Comparison of ENCODE assay signal across 8 cellular contexts in the genomic region with DNA sequence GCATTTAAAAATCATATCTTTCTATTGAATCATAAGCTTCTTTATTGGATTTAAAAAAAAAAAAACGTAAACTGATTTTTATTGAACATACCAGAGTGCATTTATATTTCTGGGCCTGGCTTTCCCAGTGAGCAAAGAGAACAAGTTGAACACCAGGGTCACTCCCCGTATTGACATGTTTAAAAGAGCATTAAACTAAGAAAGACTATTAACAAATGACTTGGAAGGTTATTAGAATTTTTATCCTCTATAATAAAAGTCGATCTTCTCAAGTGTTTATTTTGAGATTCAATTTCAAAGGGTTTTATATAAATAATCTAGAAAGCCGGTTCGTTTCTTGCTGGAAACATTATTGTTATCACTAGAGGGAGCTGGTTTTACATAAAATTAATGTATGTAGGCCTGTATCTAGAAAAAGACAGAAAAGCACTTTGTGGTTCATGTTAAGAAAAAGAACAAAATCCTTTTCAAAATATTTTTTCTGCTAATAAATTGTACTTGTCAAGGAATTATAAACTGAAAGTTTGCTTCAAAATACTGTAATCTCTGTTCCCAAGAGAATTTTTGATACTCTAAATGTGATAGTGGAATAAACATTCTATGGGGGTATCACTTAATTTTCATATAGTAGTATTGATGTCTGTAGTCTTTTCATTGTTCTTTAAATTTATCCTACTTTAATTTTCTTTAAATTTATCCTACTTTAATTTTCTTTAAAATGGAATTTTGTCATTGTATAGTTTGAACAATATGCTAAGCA.
DNase-seq lines count a peak whose midpoint lies in the region; ATAC-seq and TF ChIP-seq lines count a peak whose summit lies in the region.

No MANE protein-coding gene starts in this region.

- no peak for TF ChIP-seq POLR2A in Peyer's patch (IDR thresholded peaks at IDR 0.05)

- H3K27me3 ChIP-seq in Peyer's patch (no peaks in the 10 kb centered on the region), foreskin keratinocyte (no peaks in the 10 kb centered on the region), upper lobe of right lung (no peaks in the 10 kb centered on the region)

- H3K4me3 ChIP-seq in HEK293 (ENCODE audit: low read depth, low read length) (no peak overlapping the region), Peyer's patch (no peak overlapping the region), upper lobe of right lung (no peak overlapping the region)

- intact Hi-C loops in upper lobe of right lung (cut with DNase I) = no loop called here

- in situ Hi-C loops in ACHN (cut with HindIII; ENCODE audit: low pct_ligation_motif_present, low pct_unique_long_range_greater_than_20kb, low sequenced_read_pairs) = no loop called here

- H3K27ac ChIP-seq in HEK293 (ENCODE audit: extremely low read depth, low read depth, low read length) (no peak overlapping the region), Peyer's patch (no peak overlapping the region), foreskin keratinocyte (no peak overlapping the region), upper lobe of right lung (no peak overlapping the region)

- H3K9me3 ChIP-seq in HEK293 (ENCODE audit: control insufficient read depth, insufficient read depth, low read depth, low read length) (no peaks in the 10 kb centered on the region), Peyer's patch (no peaks in the 10 kb centered on the region), upper lobe of right lung (no peaks in the 10 kb centered on the region)

- ATAC-seq in foreskin keratinocyte (peak; percentile 45), upper lobe of right lung (no peak)

- TF ChIP-seq CTCF in HEK293 (tag by site-specific recombination; IDR thresholded peaks at IDR 0.05) = no peak
- TF ChIP-seq CTCF in Peyer's patch (IDR thresholded peaks at IDR 0.05) = peak in 4 of 6 experiments; percentile 11 to 49 (median 44)
- TF ChIP-seq CTCF in foreskin keratinocyte (conservative IDR thresholded peaks at IDR 0.05) = peak; percentile 76
- peak; percentile 49 for TF ChIP-seq CTCF in upper lobe of right lung (IDR thresholded peaks at IDR 0.05)

- CTCF ChIA-PET in HEK293 (lab: Yijun Ruan, JAX) = interaction anchor here (0.5 to 3.2 kb wide), 6 partner anchors 79 to 1000 kb away, joined by 3 to 12 read pairs (median 4); no protein-coding TSS in a partner anchor
- CTCF ChIA-PET in HEK293T (lab: Yijun Ruan, JAX) = no interaction called here

- H3K4me1 ChIP-seq in HEK293 (ENCODE audit: control insufficient read depth, insufficient read depth, low read length) (no peaks in the 10 kb centered on the region), Peyer's patch (no peaks in the 10 kb centered on the region), foreskin keratinocyte (no peaks in the 10 kb centered on the region), upper lobe of right lung (no peaks in the 10 kb centered on the region)

- POLR2A ChIA-PET in HEK293 (lab: Yijun Ruan, JAX) (no interaction called here), HEK293T (lab: Yijun Ruan, JAX) (no interaction called here)

- H3K36me3 ChIP-seq in HEK293 (ENCODE audit: control insufficient read depth in 2 of 2, insufficient read depth in 1 of 2, low read length in 2 of 2) (no peaks in the 10 kb centered on the region), Peyer's patch (no peaks in the 10 kb centered on the region), upper lobe of right lung (no peaks in the 10 kb centered on the region)

- DNase-seq in ACHN (peak; percentile 31), Peyer's patch (no peak), foreskin keratinocyte (peak in 1 of 2 donors; percentile 20), upper lobe of right lung (no peak), HEK293T (ENCODE audit: extremely low spot score) (no peak)
- DNase-seq in activated CD4-positive, alpha-beta T cell treated with anti-CD3 and anti-CD28 coated beads for 4 hours = no peak
- DNase-seq in stimulated activated CD4-positive, alpha-beta T cell treated with anti-CD3 and anti-CD28 coated beads, Interleukin-12 subunit alpha, Interleukin-12 subunit beta, amount 100 ng/mL, for 4 hours = no peak

TF ChIP-seq in HEK293, 187 proteins besides CTCF, POLR2A, EP300 and RAD21:
- TF ChIP-seq HOXD13 (CRISPR knock-in tag; IDR thresholded peaks at IDR 0.05; ENCODE audit: borderline replicate concordance) (no peak), ZNF654 (tag by site-specific recombination; IDR thresholded peaks at IDR 0.05; ENCODE audit: low read depth) (peak; percentile 55)

TF ChIP-seq in HEK293T, 16 proteins besides CTCF, POLR2A, EP300 and RAD21:
- no peak for TF ChIP-seq HDGF (IDR thresholded peaks at IDR 0.05; ENCODE audit: borderline replicate concordance)
- TF ChIP-seq FOXK2 (IDR thresholded peaks at IDR 0.05) = no peak
- TF ChIP-seq NFRKB (IDR thresholded peaks at IDR 0.05) = no peak
- TF ChIP-seq LEF1 (IDR thresholded peaks at IDR 0.05; ENCODE audit: borderline replicate concordance) = no peak
- no peak for TF ChIP-seq BHLHE40 (IDR thresholded peaks at IDR 0.05; ENCODE audit: borderline replicate concordance)
- no peak for TF ChIP-seq FOXA1 (IDR thresholded peaks at IDR 0.05)
- no peak for TF ChIP-seq ZNF384 (IDR thresholded peaks at IDR 0.05)
- no peak for TF ChIP-seq CTBP1 (IDR thresholded peaks at IDR 0.05; ENCODE audit: borderline replicate concordance)
- no peak for TF ChIP-seq TARDBP (IDR thresholded peaks at IDR 0.05)
- no peak for TF ChIP-seq L3MBTL2 (conservative IDR thresholded peaks at IDR 0.05)
- TF ChIP-seq, protein P1, sequence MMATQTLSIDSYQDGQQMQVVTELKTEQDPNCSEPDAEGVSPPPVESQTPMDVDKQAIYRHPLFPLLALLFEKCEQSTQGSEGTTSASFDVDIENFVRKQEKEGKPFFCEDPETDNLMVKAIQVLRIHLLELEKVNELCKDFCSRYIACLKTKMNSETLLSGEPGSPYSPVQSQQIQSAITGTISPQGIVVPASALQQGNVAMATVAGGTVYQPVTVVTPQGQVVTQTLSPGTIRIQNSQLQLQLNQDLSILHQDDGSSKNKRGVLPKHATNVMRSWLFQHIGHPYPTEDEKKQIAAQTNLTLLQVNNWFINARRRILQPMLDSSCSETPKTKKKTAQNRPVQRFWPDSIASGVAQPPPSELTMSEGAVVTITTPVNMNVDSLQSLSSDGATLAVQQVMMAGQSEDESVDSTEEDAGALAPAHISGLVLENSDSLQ (IDR thresholded peaks at IDR 0.05) = no peak
- no peak for TF ChIP-seq FOXM1 (IDR thresholded peaks at IDR 0.05; ENCODE audit: borderline replicate concordance)
- TF ChIP-seq SUZ12 (IDR thresholded peaks at IDR 0.05) = no peak
- no peak for TF ChIP-seq ARNT (IDR thresholded peaks at IDR 0.05)
- no peak for TF ChIP-seq ELF4 (IDR thresholded peaks at IDR 0.05)
